In genomic region chr15:101134780-101135179, GRCh38 we compare ENCODE assay signal across 17 cellular contexts.
DNase-seq lines count a peak whose midpoint lies in the region; ATAC-seq, FAIRE-seq and TF ChIP-seq lines count a peak whose summit lies in the region.
"Had no signal": no experiment of that assay in that cellular context is flagged by ENCODE, and none has a peak within 500 bp of the region (broad histone marks: within the 10 kb centered on the region; RNA-seq: fewer than 3 reads in every experiment).

No MANE protein-coding gene starts in this region.

- POLR2A ChIA-PET in HEK293 (lab: Yijun Ruan, JAX) (no interaction called here), GM12878 (lab: Charles Lee) (interaction anchor here (0.8 to 1.7 kb wide), 4 partner anchors 10 to 111 kb away, joined by 3 to 5 read pairs (median 5); no protein-coding TSS in a partner anchor)

- H3K27ac ChIP-seq in HEK293 (ENCODE audit: extremely low read depth, low read depth, low read length) (no peak overlapping the region), GM12878 (ENCODE audit: control insufficient read depth, insufficient read depth) (no peak overlapping the region), neutrophil (peak overlapping the region; percentile 98)
- H3K27ac ChIP-seq: 22Rv1, A549, C4-2B had no signal

- no peaks in the 10 kb centered on the region for H4K20me1 ChIP-seq in GM12878 (ENCODE audit: control insufficient read depth, insufficient read depth)

- CTCF ChIA-PET in HEK293 (lab: Yijun Ruan, JAX) (interaction anchor here (0.5 to 0.7 kb wide), 2 partner anchors 116 to 118 kb away, joined by 3 read pairs; no protein-coding TSS in a partner anchor), GM12878 (lab: Yijun Ruan, JAX) (interaction anchor here (1.3 to 2.0 kb wide), 3 partner anchors 9 to 45 kb away, joined by 3 to 11 read pairs (median 5); no protein-coding TSS in a partner anchor)

- TF ChIP-seq EP300 in GM12878 (IDR thresholded peaks at IDR 0.05; ENCODE audit: borderline replicate concordance in 1 of 2, control insufficient read depth in 1 of 2, low read depth in 2 of 2, low read length in 2 of 2), result no peak

- no peak for TF ChIP-seq RAD21 in GM12878 (IDR thresholded peaks at IDR 0.05; ENCODE audit: insufficient read depth, low read depth, low read length)

- BruUV-seq in GM12878 (replicated peaks; lab: Mats Ljungman, UMichigan), result no TSS peak

- no peak for TF ChIP-seq POLR2A in GM12878 (IDR thresholded peaks at IDR 0.05; ENCODE audit: low read depth, low read length)

- H3K27me3 ChIP-seq in GM12878 (replicated peaks in 1 of 2; ENCODE audit: control insufficient read depth in 2 of 2, insufficient read depth in 2 of 2, low read length in 1 of 2), result no peaks in the 10 kb centered on the region
- no peaks in the 10 kb centered on the region for H3K27me3 ChIP-seq in neutrophil

- in situ Hi-C loops in GM12878 (cut with MboI), result no loop called here

- H3K4me3 ChIP-seq in HEK293 (ENCODE audit: low read depth, low read length), result no peak overlapping the region
- H3K4me3 ChIP-seq in GM12878, result no peak overlapping the region
- H3K4me3 ChIP-seq in neutrophil (ENCODE audit: low read depth in 1 of 2, low read length in 1 of 2), result no peak overlapping the region
- H3K4me3 ChIP-seq: A549; BLaER1 treated with 17β-estradiol and CSF1 and Interleukin-3, amounts not matched to agents 10 nM and 100 nM had no signal

- no peak overlapping the region for H3K9ac ChIP-seq in GM12878 (ENCODE audit: control insufficient read depth, insufficient read depth, low read length)

- H3K4me1 ChIP-seq in HEK293 (ENCODE audit: control insufficient read depth, insufficient read depth, low read length) (no peaks in the 10 kb centered on the region), GM12878 (ENCODE audit: control insufficient read depth, insufficient read depth, low read length) (peaks cover 55% of the 10 kb centered on the region), neutrophil (ENCODE audit: control insufficient read depth in 1 of 2, insufficient read depth in 1 of 2, low read depth in 1 of 2, low read length in 1 of 2) (peaks cover 41 to 48% of the 10 kb centered on the region in 2 experiments)
- H3K4me1 ChIP-seq: A549, Caco-2 had no signal

- no peak overlapping the region for H2AFZ ChIP-seq in GM12878 (ENCODE audit: control insufficient read depth, low read depth, low read length)

- no peaks in the 10 kb centered on the region for H3K79me2 ChIP-seq in GM12878 (ENCODE audit: control insufficient read depth, insufficient read depth, low read length)

- intact Hi-C loops in GM12878 (cut with micrococcal nuclease; ENCODE audit: unreplicated experiment), result no loop called here

- SMC1A ChIA-PET in GM12878 (lab: Charles Lee; ENCODE audit: uncharacterized antibody, unreplicated experiment), result interaction anchor here (0.8 to 2.4 kb wide), 13 partner anchors 9 to 121 kb away, joined by 3 to 10 read pairs (median 4); no protein-coding TSS in a partner anchor

- H3K36me3 ChIP-seq in HEK293 (ENCODE audit: control insufficient read depth in 2 of 2, insufficient read depth in 1 of 2, low read length in 2 of 2), result no peaks in the 10 kb centered on the region
- no peaks in the 10 kb centered on the region for H3K36me3 ChIP-seq in GM12878 (ENCODE audit: control insufficient read depth in 2 of 2, insufficient read depth in 2 of 2, low read length in 1 of 2)
- H3K36me3 ChIP-seq in neutrophil, result no peaks in the 10 kb centered on the region
- H3K36me3 ChIP-seq: BLaER1 treated with 17β-estradiol and CSF1 and Interleukin-3, amounts not matched to agents 10 nM and 100 nM had no signal

- RAD21 ChIA-PET in GM12878 (lab: Charles Lee; ENCODE audit: unreplicated experiment), result interaction anchor here (0.6 to 1.4 kb wide), 6 partner anchors 9 to 106 kb away, joined by 3 to 9 read pairs (median 5); no protein-coding TSS in a partner anchor

- WGBS in GM12878 (ENCODE audit: insufficient coverage, insufficient replicate concordance, low lambda C conversion rate, missing lambda C conversion rate), result 98% methylated on average over 5 of the region's 5 CpGs

- FAIRE-seq in GM12878 (lab: Jason Lieb, UNC), result no peak
- FAIRE-seq: A549, D721Med, G401.6 had no signal

- H3K9me3 ChIP-seq in HEK293 (ENCODE audit: control insufficient read depth, insufficient read depth, low read depth, low read length) (no peaks in the 10 kb centered on the region), GM12878 (replicated peaks; ENCODE audit: control insufficient read depth, insufficient read depth, low read length) (no peaks in the 10 kb centered on the region; the same call in 1 of the 3 replicates), neutrophil (no peaks in the 10 kb centered on the region)
- H3K9me3 ChIP-seq: Caco-2 had no signal

- DNase-seq in GM12878 (ENCODE audit: low read depth, low spot score), result no peak
- no peak for DNase-seq in GDM1 (lab: John Stamatoyannopoulos, UW)
- no peak for DNase-seq in NCI-H1105 treated with DMSO at 0.1 percent for 48 hours (lab: John Stamatoyannopoulos, UW)
- no peak for DNase-seq in glomerular visceral epithelial cell (ENCODE audit: extremely low spot score)
- DNase-seq: AML-193; Caco-2; Calu3; CD4-positive, alpha-beta T cell; CD8-positive, alpha-beta T cell had no signal

- TF ChIP-seq CTCF in HEK293 (tag by site-specific recombination; IDR thresholded peaks at IDR 0.05) (no peak), GM12878 (IDR thresholded peaks at IDR 0.05 in 2 of 3, conservative IDR thresholded peaks at IDR 0.05 in 1 of 3; ENCODE audit: control insufficient read depth in 2 of 3, extremely low read depth in 1 of 3, insufficient read depth in 1 of 3, low read depth in 3 of 3, low read length in 3 of 3) (no peak), neutrophil (IDR thresholded peaks at IDR 0.05) (no peak)

- no peak for ATAC-seq in GM12878
- ATAC-seq: A549; CD8-positive, alpha-beta T cell had no signal

- H3K4me2 ChIP-seq in GM12878 (ENCODE audit: control insufficient read depth, insufficient read depth), result peak overlapping the region; percentile 61; the same call in 1 of the 2 replicates
- H3K4me2 ChIP-seq: A549 had no signal

TF ChIP-seq in HEK293, 187 proteins besides CTCF, POLR2A, EP300 and RAD21:
- no peak for TF ChIP-seq INSM2 (tag by site-specific recombination; IDR thresholded peaks at IDR 0.05)
- TF ChIP-seq ZNF184 (tag by site-specific recombination; IDR thresholded peaks at IDR 0.05), result peak; percentile 99

TF ChIP-seq in GM12878, 131 proteins besides CTCF, POLR2A, EP300 and RAD21:
- TF ChIP-seq KDM1A (IDR thresholded peaks at IDR 0.05; ENCODE audit: borderline replicate concordance), result no peak
- no peak for TF ChIP-seq RUNX3 (IDR thresholded peaks at IDR 0.05; ENCODE audit: low read length)
- no peak for TF ChIP-seq WRNIP1 (IDR thresholded peaks at IDR 0.05; ENCODE audit: borderline replicate concordance, low read depth, low read length)
- TF ChIP-seq CHD2 (IDR thresholded peaks at IDR 0.05; ENCODE audit: borderline replicate concordance, low read depth, low read length), result no peak
- TF ChIP-seq, protein P1, sequence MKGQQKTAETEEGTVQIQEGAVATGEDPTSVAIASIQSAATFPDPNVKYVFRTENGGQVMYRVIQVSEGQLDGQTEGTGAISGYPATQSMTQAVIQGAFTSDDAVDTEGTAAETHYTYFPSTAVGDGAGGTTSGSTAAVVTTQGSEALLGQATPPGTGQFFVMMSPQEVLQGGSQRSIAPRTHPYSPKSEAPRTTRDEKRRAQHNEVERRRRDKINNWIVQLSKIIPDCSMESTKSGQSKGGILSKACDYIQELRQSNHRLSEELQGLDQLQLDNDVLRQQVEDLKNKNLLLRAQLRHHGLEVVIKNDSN (IDR thresholded peaks at IDR 0.05; ENCODE audit: borderline replicate concordance, extremely low read length, insufficient read depth, low read depth, low read length), result no peak
- TF ChIP-seq USF2 (IDR thresholded peaks at IDR 0.05; ENCODE audit: borderline replicate concordance, low read depth, low read length), result no peak
- TF ChIP-seq PRDM15 (CRISPR knock-in tag; IDR thresholded peaks at IDR 0.05), result no peak
- no peak for TF ChIP-seq FOS (IDR thresholded peaks at IDR 0.05; ENCODE audit: borderline replicate concordance, extremely low read depth, insufficient read length)
- TF ChIP-seq NFIC (IDR thresholded peaks at IDR 0.05; ENCODE audit: low read depth, low read length), result no peak
- no peak for TF ChIP-seq RAD51 (IDR thresholded peaks at IDR 0.05)
